ENCODE assay signal across 11 cellular contexts in genomic region chrX:150688911-150689451, GRCh38. TPM values are rescaled to one million over a fixed set of nuclear protein-coding genes. Genes with fewer than 3 reads are reported as not detected.
DNase-seq lines count a peak whose midpoint lies in the region; TF ChIP-seq lines count a peak whose summit lies in the region.
"Had no signal": no experiment of that assay in that cellular context is flagged by ENCODE, and none has a peak within 500 bp of the region (broad histone marks: within the 10 kb centered on the region; RNA-seq: fewer than 3 reads in every experiment).

No MANE protein-coding gene starts in this region.

- H3K27ac Mint-ChIP-seq in activated naive CD8-positive, alpha-beta T cell = peak overlapping the region; percentile 76
- no peak overlapping the region for H3K27ac Mint-ChIP-seq in activated naive CD8-positive, alpha-beta T cell treated with anti-CD3 and anti-CD28 coated beads for 36 hours
- peak overlapping the region; percentile 44 for H3K27ac Mint-ChIP-seq in type B pancreatic cell
- H3K27ac Mint-ChIP-seq: activated T-helper 1 cell treated with anti-CD3 and anti-CD28 coated beads, Interleukin-12 subunit alpha, Interleukin-12 subunit beta, Interleukin-2, Interleukin-4 antibody, amounts not matched to agents 30 ng/mL and 10 ng/mL and 1 ng/mL, durations not matched to agents 14 hours and 24 hours and 36 hours had no signal

- H3K4me1 Mint-ChIP-seq in activated naive CD8-positive, alpha-beta T cell (ENCODE audit: low read depth) = peaks cover 41% of the 10 kb centered on the region
- peaks cover 30% of the 10 kb centered on the region for H3K4me1 Mint-ChIP-seq in activated naive CD8-positive, alpha-beta T cell treated with anti-CD3 and anti-CD28 coated beads for 36 hours
- H3K4me1 Mint-ChIP-seq in type B pancreatic cell (ENCODE audit: unreplicated experiment) = no peaks in the 10 kb centered on the region

- H3K27ac ChIP-seq in SJCRH30 (peak overlapping the region; percentile 80), fibroblast of lung (ENCODE audit: insufficient read depth, low read length) (peak overlapping the region; percentile 81), coronary artery (no peak overlapping the region)
- H3K27ac ChIP-seq: gastroesophageal sphincter had no signal

- H3K9me3 ChIP-seq in SJCRH30 (replicated peaks) (no peaks in the 10 kb centered on the region), fibroblast of lung (ENCODE audit: control insufficient read depth, insufficient read depth, low read depth, low read length) (no peaks in the 10 kb centered on the region)
- H3K9me3 ChIP-seq: gastroesophageal sphincter had no signal

- TF ChIP-seq CTCF in fibroblast of lung (conservative IDR thresholded peaks at IDR 0.05 in 1 of 2, IDR thresholded peaks at IDR 0.05 in 1 of 2; ENCODE audit: low read depth in 1 of 2, low read length in 2 of 2) (no peak), type B pancreatic cell (conservative IDR thresholded peaks at IDR 0.05) (no peak), coronary artery (IDR thresholded peaks at IDR 0.05) (no peak)

- no peak overlapping the region for H3K4me3 Mint-ChIP-seq in activated naive CD8-positive, alpha-beta T cell
- H3K4me3 Mint-ChIP-seq in activated naive CD8-positive, alpha-beta T cell treated with anti-CD3 and anti-CD28 coated beads for 36 hours = no peak overlapping the region
- no peak overlapping the region for H3K4me3 Mint-ChIP-seq in type B pancreatic cell
- H3K4me3 Mint-ChIP-seq: activated T-helper 1 cell treated with anti-CD3 and anti-CD28 coated beads, Interleukin-12 subunit alpha, Interleukin-12 subunit beta, Interleukin-2, Interleukin-4 antibody, amounts not matched to agents 30 ng/mL and 10 ng/mL and 1 ng/mL, durations not matched to agents 14 hours and 24 hours and 36 hours had no signal

- H3K9me3 Mint-ChIP-seq in activated naive CD8-positive, alpha-beta T cell (ENCODE audit: low read depth) = no peaks in the 10 kb centered on the region
- H3K9me3 Mint-ChIP-seq in activated naive CD8-positive, alpha-beta T cell treated with anti-CD3 and anti-CD28 coated beads for 36 hours = no peaks in the 10 kb centered on the region
- peaks cover 5% of the 10 kb centered on the region for H3K9me3 Mint-ChIP-seq in type B pancreatic cell
- H3K9me3 Mint-ChIP-seq: activated T-helper 1 cell treated with anti-CD3 and anti-CD28 coated beads, Interleukin-12 subunit alpha, Interleukin-12 subunit beta, Interleukin-2, Interleukin-4 antibody, amounts not matched to agents 30 ng/mL and 10 ng/mL and 1 ng/mL, durations not matched to agents 14 hours and 24 hours and 36 hours had no signal

- no peaks in the 10 kb centered on the region for H3K27me3 ChIP-seq in SJCRH30
- no peaks in the 10 kb centered on the region for H3K27me3 ChIP-seq in fibroblast of lung (ENCODE audit: control insufficient read depth, insufficient read depth, low read length)
- H3K27me3 ChIP-seq: gastroesophageal sphincter had no signal

- H3K36me3 Mint-ChIP-seq in activated naive CD8-positive, alpha-beta T cell = no peaks in the 10 kb centered on the region
- H3K36me3 Mint-ChIP-seq in activated naive CD8-positive, alpha-beta T cell treated with anti-CD3 and anti-CD28 coated beads for 36 hours = peaks cover 4% of the 10 kb centered on the region
- no peaks in the 10 kb centered on the region for H3K36me3 Mint-ChIP-seq in type B pancreatic cell

- no peak for DNase-seq in activated naive CD8-positive, alpha-beta T cell treated with anti-CD3 and anti-CD28 coated beads for 36 hours
- DNase-seq in SJCRH30 (peak; percentile 78 to 81), fibroblast of lung (ENCODE audit: low read depth in 2 of 2) (peak; percentile 78 to 95), type B pancreatic cell (ENCODE audit: extremely low spot score, unreplicated experiment) (no peak), posterior vena cava (ENCODE audit: low spot score) (no peak), cerebellar cortex (ENCODE audit: low spot score) (no peak), coronary artery (ENCODE audit: low spot score) (no peak)
- DNase-seq: Right ventricle myocardium superior had no signal

- no peak overlapping the region for H3K4me2 ChIP-seq in fibroblast of lung (ENCODE audit: extremely low read depth, insufficient read depth, low read length)

- H3K4me3 ChIP-seq in SJCRH30 (peak overlapping the region; percentile 5; the same call in 1 of the 2 replicates), fibroblast of lung (replicated peaks in 1 of 4; ENCODE audit: control extremely low read depth in 1 of 4, insufficient read depth in 1 of 4, low read depth in 3 of 4, low read length in 4 of 4) (no peak overlapping the region), coronary artery (no peak overlapping the region)
- H3K4me3 ChIP-seq: gastroesophageal sphincter had no signal

- H4K20me1 ChIP-seq in fibroblast of lung (ENCODE audit: control insufficient read depth, extremely low read depth, insufficient read depth, low read length) = no peaks in the 10 kb centered on the region

- H3K36me3 ChIP-seq in SJCRH30 (no peaks in the 10 kb centered on the region), fibroblast of lung (ENCODE audit: control insufficient read depth, insufficient read depth, low read length) (no peaks in the 10 kb centered on the region)
- H3K36me3 ChIP-seq: gastroesophageal sphincter had no signal

- no peaks in the 10 kb centered on the region for H3K27me3 Mint-ChIP-seq in activated naive CD8-positive, alpha-beta T cell
- H3K27me3 Mint-ChIP-seq in activated naive CD8-positive, alpha-beta T cell treated with anti-CD3 and anti-CD28 coated beads for 36 hours = no peaks in the 10 kb centered on the region
- no peaks in the 10 kb centered on the region for H3K27me3 Mint-ChIP-seq in type B pancreatic cell

- H3K79me2 ChIP-seq in fibroblast of lung (ENCODE audit: control insufficient read depth, insufficient read depth, low read length) = no peaks in the 10 kb centered on the region

- H3K4me1 ChIP-seq in SJCRH30 (peaks cover 21% of the 10 kb centered on the region), fibroblast of lung (ENCODE audit: control insufficient read depth, extremely low read depth, insufficient read depth, low read length) (peaks cover 7% of the 10 kb centered on the region)

- no peak overlapping the region for H2AFZ ChIP-seq in fibroblast of lung (ENCODE audit: low read length)

- intact Hi-C loops in posterior vena cava (cut with DNase I) = no loop called here

- H3K9ac ChIP-seq in fibroblast of lung (ENCODE audit: insufficient read depth, low read length) = no peak overlapping the region

RNA-seq across cellular contexts. Expression of gene MTMR1, which starts 4.2 kb away (rescaled TPM):
- total RNA-seq in activated naive CD8-positive, alpha-beta T cell treated with anti-CD3 and anti-CD28 coated beads for 36 hours = 10 to 100 TPM; 39.8 to 41.4 TPM
- 23.7 and 26.3 TPM in 2 replicates for total RNA-seq in SJCRH30 (2014; rRNA removed; shearing (Covaris generic))
- total RNA-seq in fibroblast of lung = 19.0 and 22.3 TPM in 2 replicates
- 28.1 and 32.1 TPM in 2 replicates for polyA plus RNA-seq in fibroblast of lung
- polyA plus RNA-seq in fibroblast of lung (2012) = 14.9 and 18.4 TPM in 2 replicates
- 10.6 and 18.5 TPM in 2 replicates for polyA minus RNA-seq in fibroblast of lung (ENCODE audit: low replicate concordance)
- total RNA-seq in type B pancreatic cell (ENCODE audit: low replicate concordance) = 21.8 and 28.0 TPM in 2 replicates
- 10 to 100 TPM; 15.6 to 18.1 TPM for total RNA-seq in posterior vena cava

Comparison
In these comparisons a context has a peak if more than half of its experiments do, and no peak if none do; other contexts are left out.
1. DNase-seq: peak in SJCRH30 (2 of 2) and fibroblast of lung (2 of 2); none in activated naive CD8-positive, alpha-beta T cell treated with anti-CD3 and anti-CD28 coated beads for 36 hours (single experiment), type B pancreatic cell (single experiment), posterior vena cava (single experiment), cerebellar cortex (single experiment) and coronary artery (single experiment).
2. H3K27ac ChIP-seq: peak in SJCRH30 (single experiment) and fibroblast of lung (single experiment); none in coronary artery (0 of 2).